Comparison of ENCODE assay signal across 1 cellular context in genomic region chr2:85755122-85756027, GRCh38.
TF ChIP-seq lines count a peak whose summit lies in the region.

No MANE protein-coding gene starts in this region.

TF ChIP-seq in K562, 482 proteins besides CTCF, POLR2A, EP300 and RAD21 (continued from another document):
- TF ChIP-seq, protein P1, sequence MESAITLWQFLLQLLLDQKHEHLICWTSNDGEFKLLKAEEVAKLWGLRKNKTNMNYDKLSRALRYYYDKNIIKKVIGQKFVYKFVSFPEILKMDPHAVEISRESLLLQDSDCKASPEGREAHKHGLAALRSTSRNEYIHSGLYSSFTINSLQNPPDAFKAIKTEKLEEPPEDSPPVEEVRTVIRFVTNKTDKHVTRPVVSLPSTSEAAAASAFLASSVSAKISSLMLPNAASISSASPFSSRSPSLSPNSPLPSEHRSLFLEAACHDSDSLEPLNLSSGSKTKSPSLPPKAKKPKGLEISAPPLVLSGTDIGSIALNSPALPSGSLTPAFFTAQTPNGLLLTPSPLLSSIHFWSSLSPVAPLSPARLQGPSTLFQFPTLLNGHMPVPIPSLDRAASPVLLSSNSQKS (CRISPR knock-in tag; IDR thresholded peaks at IDR 0.05), result no peak
- no peak for TF ChIP-seq HNRNPUL1 (IDR thresholded peaks at IDR 0.05; ENCODE audit: low read length)
- no peak for TF ChIP-seq PTTG1 (tag; IDR thresholded peaks at IDR 0.05; ENCODE audit: low read depth)
- 0 out of 2 replicates have a peak, but pooled peaks have one; percentile 42 for TF ChIP-seq BCOR (IDR thresholded peaks at IDR 0.05)
- TF ChIP-seq PHTF2 (CRISPR knock-in tag; IDR thresholded peaks at IDR 0.05), result no peak
- TF ChIP-seq, protein P2, sequence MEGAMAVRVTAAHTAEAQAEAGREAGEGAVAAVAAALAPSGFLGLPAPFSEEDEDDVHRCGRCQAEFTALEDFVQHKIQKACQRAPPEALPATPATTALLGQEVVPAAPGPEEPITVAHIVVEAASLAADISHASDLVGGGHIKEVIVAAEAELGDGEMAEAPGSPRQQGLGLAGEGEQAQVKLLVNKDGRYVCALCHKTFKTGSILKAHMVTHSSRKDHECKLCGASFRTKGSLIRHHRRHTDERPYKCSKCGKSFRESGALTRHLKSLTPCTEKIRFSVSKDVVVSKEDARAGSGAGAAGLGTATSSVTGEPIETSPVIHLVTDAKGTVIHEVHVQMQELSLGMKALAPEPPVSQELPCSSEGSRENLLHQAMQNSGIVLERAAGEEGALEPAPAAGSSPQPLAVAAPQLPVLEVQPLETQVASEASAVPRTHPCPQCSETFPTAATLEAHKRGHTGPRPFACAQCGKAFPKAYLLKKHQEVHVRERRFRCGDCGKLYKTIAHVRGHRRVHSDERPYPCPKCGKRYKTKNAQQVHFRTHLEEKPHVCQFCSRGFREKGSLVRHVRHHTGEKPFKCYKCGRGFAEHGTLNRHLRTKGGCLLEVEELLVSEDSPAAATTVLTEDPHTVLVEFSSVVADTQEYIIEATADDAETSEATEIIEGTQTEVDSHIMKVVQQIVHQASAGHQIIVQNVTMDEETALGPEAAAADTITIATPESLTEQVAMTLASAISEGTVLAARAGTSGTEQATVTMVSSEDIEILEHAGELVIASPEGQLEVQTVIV (CRISPR knock-in tag; IDR thresholded peaks at IDR 0.05; ENCODE audit: borderline replicate concordance), result no peak
- peak; percentile 75 for TF ChIP-seq RBM25 (IDR thresholded peaks at IDR 0.05; ENCODE audit: low read depth, low read length, severe bottlenecking)
- TF ChIP-seq HCFC1 (IDR thresholded peaks at IDR 0.05; ENCODE audit: low read depth, low read length), result no peak
- no peak for TF ChIP-seq UBTF (IDR thresholded peaks at IDR 0.05; ENCODE audit: borderline replicate concordance in 1 of 2, low read depth in 2 of 2, low read length in 2 of 2)
- TF ChIP-seq ZFP36 (IDR thresholded peaks at IDR 0.05; ENCODE audit: low read depth, low read length, partially characterized antibody), result peak; percentile 81
- TF ChIP-seq KLF13 (tag; IDR thresholded peaks at IDR 0.05; ENCODE audit: borderline replicate concordance, low read depth), result no peak
